In genomic region chr11:100757636-100758035, GRCh38 we compare ENCODE assay signal across 29 cellular contexts.
"Had no signal": no experiment of that assay in that cellular context is flagged by ENCODE, and none has a peak within 500 bp of the region (broad histone marks: within the 10 kb centered on the region; RNA-seq: fewer than 3 reads in every experiment).

No MANE protein-coding gene starts in this region.

- H3K36me3 Mint-ChIP-seq: activated CD4-positive, alpha-beta memory T cell treated with anti-CD3 and anti-CD28 coated beads for 36 hours; activated naive CD4-positive, alpha-beta T cell treated with anti-CD3 and anti-CD28 coated beads, Interleukin-2, amount 10 ng/mL, durations not matched to agents 7 days and 5 days; activated naive CD8-positive, alpha-beta T cell; brain; T-cell had no signal

- H3K27ac Mint-ChIP-seq: activated B cell treated with CpG ODN at 0.5 μM for 24 hours; activated CD4-positive, alpha-beta memory T cell treated with anti-CD3 and anti-CD28 coated beads for 36 hours; activated naive CD4-positive, alpha-beta T cell treated with anti-CD3 and anti-CD28 coated beads, Interleukin-2, amount 10 ng/mL, durations not matched to agents 7 days and 5 days; activated naive CD8-positive, alpha-beta T cell; activated naive CD8-positive, alpha-beta T cell treated with anti-CD3 and anti-CD28 coated beads, Interleukin-2, amount 50 U/mL, for 24 hours; T-cell had no signal

- DNase-seq: activated B cell treated with CpG ODN at 0.5 μM for 24 hours; activated CD4-positive, alpha-beta memory T cell treated with anti-CD3 and anti-CD28 coated beads for 36 hours; activated CD4-positive, alpha-beta T cell treated with anti-CD3 and anti-CD28 coated beads for 4 hours; activated CD4-positive, alpha-beta T cell treated with anti-CD3 and anti-CD28 coated beads, Interleukin-2, amount 50 U/mL, for 1 hour; activated CD4-positive, CD25-positive, alpha-beta regulatory T cell treated with anti-CD3 and anti-CD28 coated beads, Interleukin-2, amount 50 U/mL, for 72 hours; activated CD8-positive, alpha-beta memory T cell treated with anti-CD3 and anti-CD28 coated beads, Interleukin-2, amount 50 U/mL, for 4 hours; activated effector memory CD4-positive, alpha-beta T cell treated with Interleukin-2 at 50 U/mL for 16 hours; activated naive CD4-positive, alpha-beta T cell treated with anti-CD3 and anti-CD28 coated beads, Interleukin-2, amount 10 ng/mL, durations not matched to agents 7 days and 5 days; activated naive CD8-positive, alpha-beta T cell treated with anti-CD3 and anti-CD28 coated beads, Interleukin-2, amount 50 U/mL, for 24 hours; activated T-cell treated with anti-CD3 and anti-CD28 coated beads for 4 hours; activated T-cell treated with anti-CD3 and anti-CD28 coated beads, Interleukin-2, amount 50 U/mL, for 4 hours; NCI-H1436 treated with DMSO at 0.1 percent for 48 hours; NCI-H1694 treated with DMSO at 0.1 percent for 48 hours; NCI-H2029; NCI-H345; NCI-H524 treated with DMSO at 0.1 percent for 48 hours; NCI-H748 treated with DMSO at 0.1 percent for 48 hours; NK-92 treated with Interleukin-12 subunit alpha and Interleukin-12 subunit beta, amount 100 ng/mL, for 24 hours; PC-3; Right ventricle myocardium superior; SJCRH30; T-cell; T-helper 2 cell; T-helper 9 cell had no signal

- H3K27me3 Mint-ChIP-seq: activated B cell treated with CpG ODN at 0.5 μM for 24 hours; activated CD4-positive, alpha-beta memory T cell treated with anti-CD3 and anti-CD28 coated beads for 36 hours; activated naive CD4-positive, alpha-beta T cell treated with anti-CD3 and anti-CD28 coated beads, Interleukin-2, amount 10 ng/mL, durations not matched to agents 7 days and 5 days; activated naive CD8-positive, alpha-beta T cell; activated naive CD8-positive, alpha-beta T cell treated with anti-CD3 and anti-CD28 coated beads, Interleukin-2, amount 50 U/mL, for 24 hours; brain; central memory CD8-positive, alpha-beta T cell; T-cell had no signal

- H3K4me3 Mint-ChIP-seq: activated B cell treated with CpG ODN at 0.5 μM for 24 hours; activated CD4-positive, alpha-beta memory T cell treated with anti-CD3 and anti-CD28 coated beads for 36 hours; activated naive CD4-positive, alpha-beta T cell treated with anti-CD3 and anti-CD28 coated beads, Interleukin-2, amount 10 ng/mL, durations not matched to agents 7 days and 5 days; activated naive CD8-positive, alpha-beta T cell; activated naive CD8-positive, alpha-beta T cell treated with anti-CD3 and anti-CD28 coated beads, Interleukin-2, amount 50 U/mL, for 24 hours; activated T-cell treated with anti-CD3 and anti-CD28 coated beads, Interleukin-2, amount 50 U/mL, for 4 hours; brain; central memory CD8-positive, alpha-beta T cell; T-cell had no signal

- H3K9me3 Mint-ChIP-seq: activated B cell treated with CpG ODN at 0.5 μM for 24 hours; activated naive CD4-positive, alpha-beta T cell treated with anti-CD3 and anti-CD28 coated beads, Interleukin-2, amount 10 ng/mL, durations not matched to agents 7 days and 5 days; activated naive CD8-positive, alpha-beta T cell treated with anti-CD3 and anti-CD28 coated beads, Interleukin-2, amount 50 U/mL, for 24 hours had no signal

- H3K4me1 Mint-ChIP-seq: activated B cell treated with CpG ODN at 0.5 μM for 24 hours; activated naive CD4-positive, alpha-beta T cell treated with anti-CD3 and anti-CD28 coated beads, Interleukin-2, amount 10 ng/mL, durations not matched to agents 7 days and 5 days; activated naive CD8-positive, alpha-beta T cell treated with anti-CD3 and anti-CD28 coated beads, Interleukin-2, amount 50 U/mL, for 24 hours; central memory CD8-positive, alpha-beta T cell; T-cell had no signal

- H3K9me3 ChIP-seq: SJCRH30 had no signal

- ATAC-seq: activated naive CD8-positive, alpha-beta T cell treated with anti-CD3 and anti-CD28 coated beads, Interleukin-2, amount 50 U/mL, for 24 hours; activated T-cell treated with anti-CD3 and anti-CD28 coated beads, Interleukin-2, amount 50 U/mL, for 4 hours; K562; PC-3; SK-N-SH treated with all-trans-retinoic acid at 6 μM for 48 hours; T-cell had no signal
